Comparison of ENCODE assay signal across 8 cellular contexts in the genomic region with DNA sequence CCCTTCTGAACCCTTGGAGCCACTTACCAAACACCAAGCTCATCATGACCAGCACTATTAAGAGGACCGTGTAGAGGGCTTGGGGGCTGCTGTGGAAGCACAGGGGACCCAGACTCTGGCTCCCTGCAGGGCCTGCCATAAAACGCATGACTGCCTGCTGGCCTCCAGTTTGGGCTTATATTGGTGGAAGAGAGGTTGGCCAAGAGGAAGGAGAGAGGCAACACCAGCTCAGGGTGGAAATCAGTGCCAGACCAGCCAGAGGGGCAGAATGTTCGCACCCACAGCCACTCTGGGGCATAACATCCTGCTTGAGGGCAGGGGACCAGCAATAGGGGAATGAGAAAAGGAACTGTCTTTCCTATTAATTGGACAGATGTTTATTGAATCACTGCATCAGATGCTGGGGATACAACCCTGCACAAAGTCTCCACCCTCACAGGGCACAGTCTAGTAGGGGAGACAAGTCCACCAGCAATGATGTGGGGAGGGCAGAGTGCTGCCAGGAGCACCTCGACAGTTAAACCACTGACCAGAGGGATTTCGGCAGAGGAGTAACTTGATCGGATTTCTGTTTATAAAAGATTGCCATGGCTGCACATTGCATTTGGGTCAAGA. TPM values are rescaled to one million over a fixed set of nuclear protein-coding genes. Genes with fewer than 3 reads are reported as not detected.
DNase-seq lines count a peak whose midpoint lies in the region; ATAC-seq, FAIRE-seq and TF ChIP-seq lines count a peak whose summit lies in the region.

No MANE protein-coding gene starts in this region.

- H3F3A ChIP-seq in PC-9 (ENCODE audit: insufficient read depth, low read depth) = peaks cover 20% of the 10 kb centered on the region

- H2AFZ ChIP-seq in PC-9 (no peak overlapping the region), parathyroid adenoma (peak overlapping the region; percentile 93)

- peaks cover 16% of the 10 kb centered on the region for H3K4me1 Mint-ChIP-seq in CD8-positive, alpha-beta T cell (ENCODE audit: low read depth)

- peak; percentile 26 for TF ChIP-seq CTCF in CD8-positive, alpha-beta T cell (IDR thresholded peaks at IDR 0.05)
- no peak; the same call in 1 of the 2 replicates for TF ChIP-seq CTCF in PC-9 (conservative IDR thresholded peaks at IDR 0.05)
- no peak for TF ChIP-seq CTCF in parathyroid adenoma (IDR thresholded peaks at IDR 0.05)

- no peak overlapping the region for H3K27ac ChIP-seq in CD8-positive, alpha-beta T cell (ENCODE audit: low read depth, low read length)
- H3K27ac ChIP-seq in PC-9 = no peak overlapping the region
- H3K27ac ChIP-seq in parathyroid adenoma = peak overlapping the region; percentile 64

- H3K36me3 Mint-ChIP-seq in CD8-positive, alpha-beta T cell = peaks cover 8% of the 10 kb centered on the region

- H3K4me2 ChIP-seq in PC-9 (peak overlapping the region; percentile 99), parathyroid adenoma (ENCODE audit: low read length) (peak overlapping the region; percentile 72)

- H3K4me3 Mint-ChIP-seq in CD8-positive, alpha-beta T cell = peak overlapping the region; percentile 89

- POLR2A ChIA-PET in CD8-positive, alpha-beta T cell (lab: Charles Lee) = interaction anchor here (0.7 to 1.4 kb wide), 5 partner anchors 14 to 182 kb away, joined by 3 to 4 read pairs (median 3); partner anchors contain the start of gene NEU1
- POLR2A ChIA-PET in PC-9 (lab: Charles Lee; ENCODE audit: unreplicated experiment) = no interaction called here

- intact Hi-C loops in CD8-positive, alpha-beta T cell (cut with DNase I, micrococcal nuclease) = loop anchor here (1.0 kb wide), 4 partner anchors 49 to 208 kb away; partner anchors contain the start of gene DDAH2 (in 1 of the 2)
- intact Hi-C loops in PC-9 (cut with micrococcal nuclease; ENCODE audit: unreplicated experiment) = loop anchor here (1.0 to 10.0 kb wide), 6 partner anchors 59 to 272 kb away; partner anchors contain the start of genes EHMT2 and SLC44A4

- no TSS peak for BruUV-seq in PC-9 (replicated peaks; lab: Mats Ljungman, UMichigan)

- H3K79me2 ChIP-seq in PC-9 (ENCODE audit: low read depth) (no peaks in the 10 kb centered on the region), parathyroid adenoma (no peaks in the 10 kb centered on the region)

- no peaks in the 10 kb centered on the region for H3K9me3 Mint-ChIP-seq in CD8-positive, alpha-beta T cell

- peak overlapping the region; percentile 72 for H3K27ac Mint-ChIP-seq in CD8-positive, alpha-beta T cell

- no peaks in the 10 kb centered on the region for H3K27me3 ChIP-seq in CD8-positive, alpha-beta T cell (ENCODE audit: insufficient read depth, low read length)
- H3K27me3 ChIP-seq in PC-9 (ENCODE audit: insufficient read depth, low read depth) (no peaks in the 10 kb centered on the region), endocrine pancreas (ENCODE audit: control insufficient read depth, insufficient read depth, low read length) (no peaks in the 10 kb centered on the region), parathyroid adenoma (ENCODE audit: control insufficient read depth, insufficient read depth, low read length) (no peaks in the 10 kb centered on the region)

- H3K36me3 ChIP-seq in CD8-positive, alpha-beta T cell (ENCODE audit: insufficient read depth, low read length) = no peaks in the 10 kb centered on the region
- H3K36me3 ChIP-seq in PC-9 (ENCODE audit: low read depth) (no peaks in the 10 kb centered on the region), endocrine pancreas (ENCODE audit: control insufficient read depth, insufficient read depth, low read length) (no peaks in the 10 kb centered on the region), parathyroid adenoma (ENCODE audit: control insufficient read depth, insufficient read depth, low read length) (no peaks in the 10 kb centered on the region)

- CTCF ChIA-PET in CD8-positive, alpha-beta T cell (lab: Charles Lee) = interaction anchor here (0.9 to 1.9 kb wide), 9 partner anchors 9 to 272 kb away, joined by 3 to 12 read pairs (median 5); partner anchors contain the start of gene DDAH2
- CTCF ChIA-PET in PC-9 (lab: Charles Lee) = interaction anchor here (1.4 to 1.6 kb wide), 2 partner anchors 90 to 272 kb away, joined by 11 to 14 read pairs; no protein-coding TSS in a partner anchor

- no peaks in the 10 kb centered on the region for H4K20me1 ChIP-seq in PC-9 (ENCODE audit: insufficient read depth)

- in situ Hi-C loops in KBM-7 (cut with MboI; ENCODE audit: low pct_unique_long_range_greater_than_20kb, low sequenced_read_pairs) = no loop called here

- DNase-seq in CD8-positive, alpha-beta T cell = no peak
- no peak for DNase-seq in PC-9
- no peak for DNase-seq in HPDE6-E6E7 (ENCODE audit: extremely low spot score)
- DNase-seq in KBM-7 = no peak
- no peak for DNase-seq in RCC 7860 (ENCODE audit: low spot score)
- no peak for DNase-seq in cerebellum (ENCODE audit: low spot score)

- peak; percentile 34 for ATAC-seq in CD8-positive, alpha-beta T cell

- no peak for FAIRE-seq in RCC 7860 (lab: Jason Lieb, UNC)

- no peaks in the 10 kb centered on the region for H3K9me3 ChIP-seq in CD8-positive, alpha-beta T cell (ENCODE audit: low read length)
- H3K9me3 ChIP-seq in PC-9 (ENCODE audit: insufficient read depth, low read depth) (no peaks in the 10 kb centered on the region), endocrine pancreas (ENCODE audit: control insufficient read depth, low read length) (no peaks in the 10 kb centered on the region), parathyroid adenoma (ENCODE audit: control insufficient read depth, low read length) (no peaks in the 10 kb centered on the region)

- H3K27me3 Mint-ChIP-seq in CD8-positive, alpha-beta T cell (ENCODE audit: low read depth) = no peaks in the 10 kb centered on the region

- peaks cover 12% of the 10 kb centered on the region for H3K4me1 ChIP-seq in CD8-positive, alpha-beta T cell (ENCODE audit: insufficient read depth, low read length)
- H3K4me1 ChIP-seq in PC-9 (replicated peaks; ENCODE audit: insufficient read depth) (peaks cover 17% of the 10 kb centered on the region), endocrine pancreas (ENCODE audit: control insufficient read depth, insufficient read depth, low read length) (no peaks in the 10 kb centered on the region), parathyroid adenoma (peaks cover 9% of the 10 kb centered on the region)

- peak overlapping the region; percentile 73 for H3K4me3 ChIP-seq in CD8-positive, alpha-beta T cell (ENCODE audit: low read depth, low read length)
- peak overlapping the region; percentile 27; the same call in 1 of the 2 replicates for H3K4me3 ChIP-seq in PC-9
- H3K4me3 ChIP-seq in endocrine pancreas (ENCODE audit: control insufficient read depth, insufficient read depth, low read length) = no peak overlapping the region
- peak overlapping the region; percentile 40 for H3K4me3 ChIP-seq in parathyroid adenoma (ENCODE audit: low read depth, low read length)

- no peaks in the 10 kb centered on the region for H3K9me2 ChIP-seq in PC-9 (ENCODE audit: insufficient read depth)

- peak overlapping the region; percentile 30 for H3K9ac ChIP-seq in endocrine pancreas (ENCODE audit: control insufficient read depth, insufficient read depth, low read length)
- H3K9ac ChIP-seq in parathyroid adenoma = peak overlapping the region; percentile 31

RNA-seq across cellular contexts. Expression of gene LY6G5C, which starts 0.5 kb away (rescaled TPM):
- 1 to 10 TPM; 1.5 to 1.9 TPM for total RNA-seq in CD8-positive, alpha-beta T cell
- total RNA-seq in PC-9 (2021) = 2.6 and 3.7 TPM in 2 replicates
- 3.4 TPM for total RNA-seq in cerebellum

RNA-seq across cellular contexts. Expression of gene LY6G5B, which starts 10.6 kb away (rescaled TPM):
- 10 to 100 TPM; 30.6 to 31.7 TPM for total RNA-seq in CD8-positive, alpha-beta T cell
- total RNA-seq in PC-9 (2021) (20.9 and 24.0 TPM in 2 replicates), cerebellum (7.3 TPM)

RNA-seq across cellular contexts. Expression of gene CSNK2B, which starts 14.5 kb away (rescaled TPM):
- 10 to 100 TPM; 80.9 to 86.1 TPM for total RNA-seq in CD8-positive, alpha-beta T cell
- total RNA-seq in PC-9 (2021) (152 and 173 TPM in 2 replicates), cerebellum (52.0 TPM)

RNA-seq across cellular contexts. Expression of gene GPANK1, which starts 15.5 kb away (rescaled TPM):
- 10 to 100 TPM in 1 of 2 experiments, 1 to 10 TPM in 1; 9.8 to 10.8 TPM for total RNA-seq in CD8-positive, alpha-beta T cell
- total RNA-seq in PC-9 (2021) = 11.5 and 13.0 TPM in 2 replicates
- 7.8 TPM for total RNA-seq in cerebellum

RNA-seq across cellular contexts. Expression of gene C6orf47, which starts 19.8 kb away (rescaled TPM):
- 10 to 100 TPM; 13.3 to 13.4 TPM for total RNA-seq in CD8-positive, alpha-beta T cell
- total RNA-seq in PC-9 (2021) = 17.2 and 17.8 TPM in 2 replicates
- total RNA-seq in cerebellum = 11.4 TPM
